12 cellular contexts compared by ENCODE assay signal in genomic region chr3:152039887-152040286, GRCh38.
A peak's percentile ranks its signal among the peaks of the same experiment; 100 is the strongest.
DNase-seq lines count a peak whose midpoint lies in the region; ATAC-seq, FAIRE-seq and TF ChIP-seq lines count a peak whose summit lies in the region.
"Had no signal": no experiment of that assay in that cellular context is flagged by ENCODE, and none has a peak within 500 bp of the region (broad histone marks: within the 10 kb centered on the region; RNA-seq: fewer than 3 reads in every experiment).

No MANE protein-coding gene starts in this region.

- DNase-seq in GM12892 (ENCODE audit: insufficient read length) = no peak
- no peak for DNase-seq in activated CD4-positive, alpha-beta T cell treated with anti-CD3 and anti-CD28 coated beads, Interleukin-2, amount 50 U/mL, for 4 hours
- no peak for DNase-seq in RKO (ENCODE audit: low spot score)
- no peak for DNase-seq in left lobe of liver (ENCODE audit: low spot score)
- DNase-seq in NCI-H1694 (lab: John Stamatoyannopoulos, UW) = no peak
- DNase-seq: dermis blood vessel endothelial cell, mesenchymal stem cell, NCI-H1694 treated with DMSO at 0.1 percent for 48 hours, sigmoid colon had no signal

- peak; percentile 87 for ATAC-seq in GM19328 (IDR thresholded peaks at IDR 0.05; ENCODE audit: unreplicated experiment)
- ATAC-seq in HG02763 (IDR thresholded peaks at IDR 0.05; ENCODE audit: unreplicated experiment) = peak; percentile 74
- peak; percentile 84 for ATAC-seq in HG03520 (IDR thresholded peaks at IDR 0.05; ENCODE audit: unreplicated experiment)
- ATAC-seq in left lobe of liver = no peak

- TF ChIP-seq POLR2A in GM12892 (IDR thresholded peaks at IDR 0.05; ENCODE audit: low read depth, low read length) = no peak

- FAIRE-seq in GM12892 (lab: Jason Lieb, UNC) = peak; percentile 54
